14 cellular contexts compared by ENCODE assay signal in the genomic region with DNA sequence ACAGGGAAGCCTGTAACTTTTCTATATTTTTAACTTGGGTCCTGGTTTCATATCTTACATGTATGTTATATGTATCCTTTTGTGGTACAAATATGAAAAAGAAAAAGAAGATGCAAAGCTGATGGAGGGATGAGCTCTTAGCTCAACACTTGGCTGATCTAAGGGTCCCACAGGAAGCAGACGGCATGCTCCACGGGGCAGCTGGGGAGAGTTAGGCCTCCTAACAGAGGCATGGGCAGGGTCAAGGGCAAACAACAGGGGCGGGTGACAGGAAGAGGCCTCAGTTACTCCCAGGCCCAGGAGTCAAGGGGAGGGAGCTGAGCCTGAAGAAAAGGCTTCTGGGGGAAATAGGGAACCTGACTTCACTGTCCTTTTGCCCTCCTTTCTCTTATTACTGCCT.
DNase-seq lines count a peak whose midpoint lies in the region; ATAC-seq and TF ChIP-seq lines count a peak whose summit lies in the region.
"Had no signal": no experiment of that assay in that cellular context is flagged by ENCODE, and none has a peak within 500 bp of the region (broad histone marks: within the 10 kb centered on the region; RNA-seq: fewer than 3 reads in every experiment).

No MANE protein-coding gene starts in this region.

- no peaks in the 10 kb centered on the region for H3K79me2 ChIP-seq in Karpas-422 (ENCODE audit: low read length)

- TF ChIP-seq CTCF in coronary artery (IDR thresholded peaks at IDR 0.05) (no peak), neural crest cell (conservative IDR thresholded peaks at IDR 0.05) (no peak), thoracic aorta (IDR thresholded peaks at IDR 0.05) (no peak)

- H3K4me1 Mint-ChIP-seq in neural crest cell = peaks cover 42% of the 10 kb centered on the region

- H3K9me3 ChIP-seq in Karpas-422 (ENCODE audit: low read length) (no peaks in the 10 kb centered on the region), thoracic aorta (no peaks in the 10 kb centered on the region)
- H3K9me3 ChIP-seq: BE2C, SJCRH30 had no signal

- ATAC-seq in thoracic aorta (ENCODE audit: insufficient number of reproducible peaks, low FRiP score, low read depth) = no peak
- no peak for ATAC-seq in HG02678 (IDR thresholded peaks at IDR 0.05; ENCODE audit: unreplicated experiment)
- ATAC-seq in GM21360 (IDR thresholded peaks at IDR 0.05; ENCODE audit: unreplicated experiment) = no peak
- ATAC-seq: HepG2 had no signal

- no peaks in the 10 kb centered on the region for H3K9me2 ChIP-seq in Karpas-422 (replicated peaks; ENCODE audit: insufficient read depth, low read length)

- no peaks in the 10 kb centered on the region for H3K9me3 Mint-ChIP-seq in neural crest cell

- no peaks in the 10 kb centered on the region for H3K36me3 ChIP-seq in Karpas-422 (ENCODE audit: insufficient read depth, low read length)
- no peaks in the 10 kb centered on the region for H3K36me3 ChIP-seq in thoracic aorta
- H3K36me3 ChIP-seq: BE2C, SJCRH30 had no signal

- no peak overlapping the region for H2AFZ ChIP-seq in Karpas-422 (ENCODE audit: low read length)

- H3K9ac ChIP-seq in Karpas-422 (ENCODE audit: low read length) = no peak overlapping the region
- H3K9ac ChIP-seq: KMS-11 had no signal

- no peaks in the 10 kb centered on the region for H4K20me1 ChIP-seq in Karpas-422 (ENCODE audit: insufficient read depth, low read depth, low read length)

- H3K4me3 ChIP-seq in Karpas-422 (ENCODE audit: low read length) (no peak overlapping the region), coronary artery (no peak overlapping the region), thoracic aorta (no peak overlapping the region)
- H3K4me3 ChIP-seq: SJCRH30 had no signal

- no peaks in the 10 kb centered on the region for H3K36me3 Mint-ChIP-seq in neural crest cell (ENCODE audit: low read depth)

- H3K27ac Mint-ChIP-seq in neural crest cell (ENCODE audit: unreplicated experiment) = peak overlapping the region; percentile 9

- H3K27me3 ChIP-seq in Karpas-422 (ENCODE audit: low read length) (no peaks in the 10 kb centered on the region), thoracic aorta (replicated peaks; ENCODE audit: insufficient read depth) (no peaks in the 10 kb centered on the region)
- H3K27me3 ChIP-seq: BE2C, SJCRH30 had no signal

- H3K27ac ChIP-seq in Karpas-422 (ENCODE audit: low read length) (no peak overlapping the region), coronary artery (peak overlapping the region; percentile 67 to 69), thoracic aorta (peak overlapping the region; percentile 65 to 75)
- H3K27ac ChIP-seq: KMS-11, RWPE1, SJCRH30 had no signal

- no peak overlapping the region for H3K4me3 Mint-ChIP-seq in neural crest cell

- no peak overlapping the region for H3K4me2 ChIP-seq in Karpas-422 (ENCODE audit: low read depth, low read length, poor library complexity, severe bottlenecking)
- H3K4me2 ChIP-seq: KMS-11 had no signal

- H3K27me3 Mint-ChIP-seq in neural crest cell (ENCODE audit: low read depth) = no peaks in the 10 kb centered on the region

- DNase-seq in Karpas-422 (peak; percentile 41), coronary artery (ENCODE audit: low spot score) (no peak), neural crest cell (ENCODE audit: low read depth, low spot score) (no peak), thoracic aorta (ENCODE audit: low spot score) (no peak), NCI-H1105 treated with DMSO at 0.1 percent for 48 hours (lab: John Stamatoyannopoulos, UW) (no peak)
- DNase-seq: BE2C, NCI-H2081 treated with DMSO at 0.1 percent for 48 hours, NCI-H524 treated with DMSO at 0.1 percent for 48 hours, SJCRH30 had no signal

- H3K4me1 ChIP-seq in Karpas-422 (ENCODE audit: low read length) (peaks cover 8% of the 10 kb centered on the region), thoracic aorta (ENCODE audit: control insufficient read depth in 1 of 2, low read depth in 2 of 2) (peaks cover 13 to 26% of the 10 kb centered on the region in 2 donors)
- H3K4me1 ChIP-seq: SJCRH30 had no signal
